24 cellular contexts compared by ENCODE assay signal in genomic region chr12:83767723-83768122, GRCh38.
DNase-seq lines count a peak whose midpoint lies in the region; ATAC-seq, FAIRE-seq and TF ChIP-seq lines count a peak whose summit lies in the region.
"Had no signal": no experiment of that assay in that cellular context is flagged by ENCODE, and none has a peak within 500 bp of the region (broad histone marks: within the 10 kb centered on the region; RNA-seq: fewer than 3 reads in every experiment).

No MANE protein-coding gene starts in this region.

- ATAC-seq in HepG2 = no peak
- ATAC-seq: A549, GM23338, HCT116 had no signal

- POLR2A ChIA-PET in HepG2 (lab: Yijun Ruan, JAX) = no interaction called here

- H3K27ac ChIP-seq in liver (ENCODE audit: low read depth in 1 of 2, low read length in 2 of 2) = no peak overlapping the region
- H3K27ac ChIP-seq in HepG2 (ENCODE audit: extremely low read length, insufficient read depth, low read length) = no peak overlapping the region
- no peak overlapping the region for H3K27ac ChIP-seq in effector memory CD4-positive, alpha-beta T cell (ENCODE audit: insufficient read depth, low read length, poor library complexity, severe bottlenecking)
- H3K27ac ChIP-seq: A549; BLaER1 treated with 17β-estradiol and CSF1 and Interleukin-3, amounts not matched to agents 10 nM and 100 nM had no signal

- H3K36me3 Mint-ChIP-seq in progenitor cell of endocrine pancreas (ENCODE audit: insufficient read depth) = peaks cover 2% of the 10 kb centered on the region
- H3K36me3 Mint-ChIP-seq: CD14-positive monocyte had no signal

- H3K36me3 ChIP-seq in liver (ENCODE audit: control insufficient read depth in 4 of 4, insufficient read depth in 3 of 4, low read depth in 1 of 4, low read length in 3 of 4) = no peaks in the 10 kb centered on the region
- no peaks in the 10 kb centered on the region for H3K36me3 ChIP-seq in HepG2 (replicated peaks in 1 of 2; ENCODE audit: control insufficient read depth in 1 of 2, insufficient read depth in 2 of 2, low read length in 2 of 2)
- no peaks in the 10 kb centered on the region for H3K36me3 ChIP-seq in effector memory CD4-positive, alpha-beta T cell (ENCODE audit: control insufficient read depth, insufficient read depth, low read length)
- H3K36me3 ChIP-seq: BE2C; BLaER1 treated with 17β-estradiol and CSF1 and Interleukin-3, amounts not matched to agents 10 nM and 100 nM had no signal

- peak overlapping the region; percentile 45 for H3K27ac Mint-ChIP-seq in progenitor cell of endocrine pancreas
- H3K27ac Mint-ChIP-seq: CD14-positive monocyte; CD4-positive, alpha-beta T cell; GM23338; H9 had no signal

- H3K27me3 ChIP-seq in liver (ENCODE audit: control insufficient read depth in 4 of 4, insufficient read depth in 4 of 4, low read length in 3 of 4) (no peaks in the 10 kb centered on the region), HepG2 (ENCODE audit: control insufficient read depth in 1 of 2, insufficient read depth in 2 of 2, low read length in 2 of 2) (no peaks in the 10 kb centered on the region)
- H3K27me3 ChIP-seq in effector memory CD4-positive, alpha-beta T cell (replicated peaks; ENCODE audit: control insufficient read depth, insufficient read depth, low read length, poor library complexity, severe bottlenecking) = no peaks in the 10 kb centered on the region
- H3K27me3 ChIP-seq: BE2C; BLaER1 treated with 17β-estradiol and CSF1 and Interleukin-3, amounts not matched to agents 10 nM and 100 nM had no signal

- CTCF ChIA-PET in HepG2 (lab: Yijun Ruan, JAX; ENCODE audit: low intra/inter-chr PET ratio, low total read pairs) = no interaction called here

- H3K4me3 ChIP-seq in liver (ENCODE audit: low read depth in 1 of 3, low read length in 3 of 3) (no peak overlapping the region), HepG2 (replicated peaks in 1 of 3; ENCODE audit: insufficient read depth in 1 of 3, low read depth in 2 of 3, low read length in 3 of 3) (no peak overlapping the region)
- H3K4me3 ChIP-seq in effector memory CD4-positive, alpha-beta T cell (ENCODE audit: insufficient read depth, low read depth, low read length, poor library complexity, severe bottlenecking) = no peak overlapping the region
- H3K4me3 ChIP-seq: A549; BLaER1 treated with 17β-estradiol and CSF1 and Interleukin-3, amounts not matched to agents 10 nM and 100 nM; GM23338 had no signal

- TF ChIP-seq RAD21 in liver (IDR thresholded peaks at IDR 0.05) (no peak), HepG2 (CRISPR knock-in tag; IDR thresholded peaks at IDR 0.05) (no peak)

- H3K27me3 Mint-ChIP-seq in progenitor cell of endocrine pancreas = no peaks in the 10 kb centered on the region
- H3K27me3 Mint-ChIP-seq: CD4-positive, alpha-beta T cell had no signal

- no peaks in the 10 kb centered on the region for H3K79me2 ChIP-seq in HepG2 (ENCODE audit: insufficient read depth, low read length)

- peaks cover 13% of the 10 kb centered on the region for H3K4me1 Mint-ChIP-seq in progenitor cell of endocrine pancreas (ENCODE audit: low read depth)
- H3K4me1 Mint-ChIP-seq: CD14-positive monocyte, GM23338 had no signal

- peaks cover 16% of the 10 kb centered on the region for H3K9me3 Mint-ChIP-seq in progenitor cell of endocrine pancreas (ENCODE audit: low read depth)

- 10% methylated on average over 1 of the region's 1 CpG for WGBS in liver
- 0% methylated on average over 1 of the region's 1 CpG for WGBS in HepG2 (ENCODE audit: low lambda C conversion rate)

- TF ChIP-seq CTCF in liver (IDR thresholded peaks at IDR 0.05; ENCODE audit: low read depth, low read length, missing input control) = no peak
- TF ChIP-seq CTCF in HepG2 (CRISPR knock-in tag; IDR thresholded peaks at IDR 0.05) = no peak
- no peak for TF ChIP-seq CTCF in progenitor cell of endocrine pancreas (IDR thresholded peaks at IDR 0.05; ENCODE audit: unreplicated experiment)

- no TSS peak for BruUV-seq in HepG2 (replicated peaks; lab: Mats Ljungman, UMichigan)

- no peak for TF ChIP-seq EP300 in HepG2 (IDR thresholded peaks at IDR 0.05; ENCODE audit: low read depth in 2 of 2, low read length in 2 of 2)
- TF ChIP-seq EP300 in HepG2 (CRISPR knock-in tag; IDR thresholded peaks at IDR 0.05; ENCODE audit: borderline replicate concordance) = no peak

- H3K4me3 Mint-ChIP-seq in progenitor cell of endocrine pancreas (ENCODE audit: low read depth) = no peak overlapping the region
- H3K4me3 Mint-ChIP-seq: CD14-positive monocyte; CD4-positive, alpha-beta T cell; GM23338; H9 had no signal

- DNase-seq in HepG2 (ENCODE audit: low spot score) (no peak), left kidney (ENCODE audit: low read depth, low spot score) (peak; percentile 62), progenitor cell of endocrine pancreas (ENCODE audit: low spot score, unreplicated experiment) (no peak), NCI-H446 treated with DMSO at 0.1 percent for 48 hours (lab: John Stamatoyannopoulos, UW) (no peak)
- DNase-seq in effector memory CD4-positive, alpha-beta T cell = no peak
- DNase-seq: 8988T; ACHN; AML-193; BE2C; Calu3; CD4-positive, alpha-beta T cell; COR-L47; DMS53; DMS79 treated with DMSO at 0.1 percent for 48 hours; GF-D8; H9 had no signal

- peaks cover 0 to 2% (median 0%) of the 10 kb centered on the region in 4 donors for H3K9me3 ChIP-seq in liver (ENCODE audit: control insufficient read depth in 4 of 4, low read length in 3 of 4)
- peaks cover 66% of the 10 kb centered on the region for H3K9me3 ChIP-seq in HepG2 (ENCODE audit: low read length)
- H3K9me3 ChIP-seq in effector memory CD4-positive, alpha-beta T cell (ENCODE audit: control insufficient read depth, low read length) = no peaks in the 10 kb centered on the region
- H3K9me3 ChIP-seq: A549, BE2C had no signal

- in situ Hi-C loops in HepG2 (cut with HindIII; ENCODE audit: extremely low pct_ligation_motif_present, low pct_unique_long_range_greater_than_20kb) = no loop called here

- TF ChIP-seq POLR2A in HepG2 (IDR thresholded peaks at IDR 0.05; ENCODE audit: insufficient read depth in 1 of 2, low read depth in 2 of 2, low read length in 2 of 2) = no peak

- no peak for FAIRE-seq in HepG2 (lab: Jason Lieb, UNC)
- FAIRE-seq: A549, GM12891, GM18507 had no signal

- H3K4me1 ChIP-seq in liver (ENCODE audit: control insufficient read depth in 4 of 4, insufficient read depth in 4 of 4, low read length in 3 of 4) (no peaks in the 10 kb centered on the region), HepG2 (ENCODE audit: insufficient read depth, low read length) (no peaks in the 10 kb centered on the region)
- H3K4me1 ChIP-seq in effector memory CD4-positive, alpha-beta T cell (ENCODE audit: control insufficient read depth, insufficient read depth, low read length, poor library complexity, severe bottlenecking) = no peaks in the 10 kb centered on the region
- H3K4me1 ChIP-seq: A549; BE2C; BLaER1 treated with 17β-estradiol and CSF1 and Interleukin-3, amounts not matched to agents 10 nM and 100 nM had no signal

- no peaks in the 10 kb centered on the region for H4K20me1 ChIP-seq in HepG2 (ENCODE audit: insufficient read depth, low read length)
- H4K20me1 ChIP-seq: BLaER1 treated with 17β-estradiol and CSF1 and Interleukin-3, amounts not matched to agents 10 nM and 100 nM had no signal

- H2AFZ ChIP-seq in HepG2 (ENCODE audit: low read length) = no peak overlapping the region
- H2AFZ ChIP-seq: GM23338 had no signal

- no peak overlapping the region for H3K4me2 ChIP-seq in HepG2 (ENCODE audit: low read depth, low read length)
- H3K4me2 ChIP-seq: A549; BLaER1 treated with 17β-estradiol and CSF1 and Interleukin-3, amounts not matched to agents 10 nM and 100 nM; GM23338 had no signal

- intact Hi-C loops in HepG2 (cut with micrococcal nuclease; ENCODE audit: unreplicated experiment) = no loop called here

- H3K9ac ChIP-seq in liver (ENCODE audit: low read depth in 1 of 2, low read length in 2 of 2) = no peak overlapping the region
- H3K9ac ChIP-seq in HepG2 (ENCODE audit: insufficient read depth, low read depth, low read length) = no peak overlapping the region
- H3K9ac ChIP-seq: BLaER1 treated with 17β-estradiol and CSF1 and Interleukin-3, amounts not matched to agents 10 nM and 100 nM had no signal

TF ChIP-seq in liver, 16 proteins besides CTCF, POLR2A, EP300 and RAD21:
- no peak for TF ChIP-seq ZBTB33 (IDR thresholded peaks at IDR 0.05)
- TF ChIP-seq SP1 (IDR thresholded peaks at IDR 0.05) = peak; percentile 21
- peak; percentile 43 to 58 for TF ChIP-seq RXRA (IDR thresholded peaks at IDR 0.05)
TF ChIP-seq in liver: peak in this region for 2.

TF ChIP-seq in HepG2, 621 proteins besides CTCF, POLR2A, EP300 and RAD21:
- TF ChIP-seq REXO4 (CRISPR knock-in tag; IDR thresholded peaks at IDR 0.05; ENCODE audit: borderline replicate concordance) = no peak
- no peak for TF ChIP-seq HMGXB4 (CRISPR knock-in tag; IDR thresholded peaks at IDR 0.05; ENCODE audit: borderline replicate concordance in 1 of 2, low read depth in 1 of 2)
